1 cellular context compared by ENCODE assay signal in the genomic region with DNA sequence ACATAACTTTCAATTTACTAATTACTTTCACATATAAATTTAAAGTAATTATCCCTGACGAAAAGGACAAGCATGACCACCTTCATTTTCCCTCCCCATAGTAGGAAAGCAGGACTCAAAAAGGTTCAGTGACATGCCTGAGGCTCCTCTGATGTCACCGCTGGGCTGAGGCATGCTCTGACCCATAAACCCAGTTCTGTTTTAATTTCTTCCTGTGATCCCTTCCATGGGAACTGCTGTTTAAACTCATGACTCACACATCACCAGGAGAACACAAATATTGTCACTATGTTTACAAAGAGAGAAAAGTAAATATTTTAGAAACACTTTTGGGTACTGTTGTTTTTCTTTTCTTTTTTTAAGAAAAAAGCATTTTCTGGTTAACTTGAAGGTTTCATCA.
TF ChIP-seq lines count a peak whose summit lies in the region.

No MANE protein-coding gene starts in this region.

TF ChIP-seq in HepG2, 621 proteins besides CTCF, POLR2A, EP300 and RAD21 (continued from another document and continues in another):
- TF ChIP-seq, protein P1, sequence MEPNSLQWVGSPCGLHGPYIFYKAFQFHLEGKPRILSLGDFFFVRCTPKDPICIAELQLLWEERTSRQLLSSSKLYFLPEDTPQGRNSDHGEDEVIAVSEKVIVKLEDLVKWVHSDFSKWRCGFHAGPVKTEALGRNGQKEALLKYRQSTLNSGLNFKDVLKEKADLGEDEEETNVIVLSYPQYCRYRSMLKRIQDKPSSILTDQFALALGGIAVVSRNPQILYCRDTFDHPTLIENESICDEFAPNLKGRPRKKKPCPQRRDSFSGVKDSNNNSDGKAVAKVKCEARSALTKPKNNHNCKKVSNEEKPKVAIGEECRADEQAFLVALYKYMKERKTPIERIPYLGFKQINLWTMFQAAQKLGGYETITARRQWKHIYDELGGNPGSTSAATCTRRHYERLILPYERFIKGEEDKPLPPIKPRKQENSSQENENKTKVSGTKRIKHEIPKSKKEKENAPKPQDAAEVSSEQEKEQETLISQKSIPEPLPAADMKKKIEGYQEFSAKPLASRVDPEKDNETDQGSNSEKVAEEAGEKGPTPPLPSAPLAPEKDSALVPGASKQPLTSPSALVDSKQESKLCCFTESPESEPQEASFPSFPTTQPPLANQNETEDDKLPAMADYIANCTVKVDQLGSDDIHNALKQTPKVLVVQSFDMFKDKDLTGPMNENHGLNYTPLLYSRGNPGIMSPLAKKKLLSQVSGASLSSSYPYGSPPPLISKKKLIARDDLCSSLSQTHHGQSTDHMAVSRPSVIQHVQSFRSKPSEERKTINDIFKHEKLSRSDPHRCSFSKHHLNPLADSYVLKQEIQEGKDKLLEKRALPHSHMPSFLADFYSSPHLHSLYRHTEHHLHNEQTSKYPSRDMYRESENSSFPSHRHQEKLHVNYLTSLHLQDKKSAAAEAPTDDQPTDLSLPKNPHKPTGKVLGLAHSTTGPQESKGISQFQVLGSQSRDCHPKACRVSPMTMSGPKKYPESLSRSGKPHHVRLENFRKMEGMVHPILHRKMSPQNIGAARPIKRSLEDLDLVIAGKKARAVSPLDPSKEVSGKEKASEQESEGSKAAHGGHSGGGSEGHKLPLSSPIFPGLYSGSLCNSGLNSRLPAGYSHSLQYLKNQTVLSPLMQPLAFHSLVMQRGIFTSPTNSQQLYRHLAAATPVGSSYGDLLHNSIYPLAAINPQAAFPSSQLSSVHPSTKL (CRISPR knock-in tag; IDR thresholded peaks at IDR 0.05): peak; percentile 92
- TF ChIP-seq SMC3 (IDR thresholded peaks at IDR 0.05; ENCODE audit: low read length): no peak
- no peak for TF ChIP-seq ZNF292 (CRISPR knock-in tag; IDR thresholded peaks at IDR 0.05; ENCODE audit: borderline replicate concordance, low read depth)
- TF ChIP-seq HHEX (CRISPR knock-in tag; IDR thresholded peaks at IDR 0.05): peak; percentile 37; the same call in 1 of the 2 replicates
- peak; percentile 62 for TF ChIP-seq BCL6 (CRISPR knock-in tag; IDR thresholded peaks at IDR 0.05)
- peak; percentile 79; the same call in 1 of the 2 replicates for TF ChIP-seq FOXK1 (CRISPR knock-in tag; IDR thresholded peaks at IDR 0.05; ENCODE audit: borderline replicate concordance, low read depth)
- peak; percentile 95 for TF ChIP-seq FOXA3 (CRISPR knock-in tag; IDR thresholded peaks at IDR 0.05)
- TF ChIP-seq NFE2L1 (CRISPR knock-in tag; IDR thresholded peaks at IDR 0.05; ENCODE audit: borderline replicate concordance): no peak
- TF ChIP-seq TBX2 (CRISPR knock-in tag; IDR thresholded peaks at IDR 0.05; ENCODE audit: borderline replicate concordance): peak; percentile 24; the same call in 1 of the 2 replicates
- TF ChIP-seq ZSCAN25 (CRISPR knock-in tag; IDR thresholded peaks at IDR 0.05): no peak
- peak; percentile 75 for TF ChIP-seq FOXP1 (IDR thresholded peaks at IDR 0.05)
- TF ChIP-seq FOXP1 (CRISPR knock-in tag; IDR thresholded peaks at IDR 0.05): peak; percentile 91
- peak; percentile 83; the same call in 1 of the 2 replicates for TF ChIP-seq SOX5 (CRISPR knock-in tag; IDR thresholded peaks at IDR 0.05; ENCODE audit: borderline replicate concordance)
- TF ChIP-seq, protein P2, sequence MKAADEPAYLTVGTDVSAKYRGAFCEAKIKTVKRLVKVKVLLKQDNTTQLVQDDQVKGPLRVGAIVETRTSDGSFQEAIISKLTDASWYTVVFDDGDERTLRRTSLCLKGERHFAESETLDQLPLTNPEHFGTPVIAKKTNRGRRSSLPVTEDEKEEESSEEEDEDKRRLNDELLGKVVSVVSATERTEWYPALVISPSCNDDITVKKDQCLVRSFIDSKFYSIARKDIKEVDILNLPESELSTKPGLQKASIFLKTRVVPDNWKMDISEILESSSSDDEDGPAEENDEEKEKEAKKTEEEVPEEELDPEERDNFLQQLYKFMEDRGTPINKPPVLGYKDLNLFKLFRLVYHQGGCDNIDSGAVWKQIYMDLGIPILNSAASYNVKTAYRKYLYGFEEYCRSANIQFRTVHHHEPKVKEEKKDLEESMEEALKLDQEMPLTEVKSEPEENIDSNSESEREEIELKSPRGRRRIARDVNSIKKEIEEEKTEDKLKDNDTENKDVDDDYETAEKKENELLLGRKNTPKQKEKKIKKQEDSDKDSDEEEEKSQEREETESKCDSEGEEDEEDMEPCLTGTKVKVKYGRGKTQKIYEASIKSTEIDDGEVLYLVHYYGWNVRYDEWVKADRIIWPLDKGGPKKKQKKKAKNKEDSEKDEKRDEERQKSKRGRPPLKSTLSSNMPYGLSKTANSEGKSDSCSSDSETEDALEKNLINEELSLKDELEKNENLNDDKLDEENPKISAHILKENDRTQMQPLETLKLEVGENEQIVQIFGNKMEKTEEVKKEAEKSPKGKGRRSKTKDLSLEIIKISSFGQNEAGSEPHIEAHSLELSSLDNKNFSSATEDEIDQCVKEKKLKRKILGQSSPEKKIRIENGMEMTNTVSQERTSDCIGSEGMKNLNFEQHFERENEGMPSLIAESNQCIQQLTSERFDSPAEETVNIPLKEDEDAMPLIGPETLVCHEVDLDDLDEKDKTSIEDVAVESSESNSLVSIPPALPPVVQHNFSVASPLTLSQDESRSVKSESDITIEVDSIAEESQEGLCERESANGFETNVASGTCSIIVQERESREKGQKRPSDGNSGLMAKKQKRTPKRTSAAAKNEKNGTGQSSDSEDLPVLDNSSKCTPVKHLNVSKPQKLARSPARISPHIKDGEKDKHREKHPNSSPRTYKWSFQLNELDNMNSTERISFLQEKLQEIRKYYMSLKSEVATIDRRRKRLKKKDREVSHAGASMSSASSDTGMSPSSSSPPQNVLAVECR (CRISPR knock-in tag; IDR thresholded peaks at IDR 0.05; ENCODE audit: borderline replicate concordance): peak; percentile 34; the same call in 1 of the 2 replicates
- no peak for TF ChIP-seq DMAP1 (CRISPR knock-in tag; IDR thresholded peaks at IDR 0.05)
- TF ChIP-seq PHF8 (CRISPR knock-in tag; IDR thresholded peaks at IDR 0.05): no peak
- no peak for TF ChIP-seq BRD4 (CRISPR knock-in tag; IDR thresholded peaks at IDR 0.05)
- TF ChIP-seq NFYC (CRISPR knock-in tag; IDR thresholded peaks at IDR 0.05): no peak
- TF ChIP-seq NKX3-1 (CRISPR knock-in tag; IDR thresholded peaks at IDR 0.05): no peak
- no peak for TF ChIP-seq SALL2 (CRISPR knock-in tag; IDR thresholded peaks at IDR 0.05)
- no peak for TF ChIP-seq PCBP2 (optimal IDR thresholded peaks at IDR 0.05; ENCODE audit: low read depth, low read length, poor library complexity, severe bottlenecking)
- TF ChIP-seq GATAD2A (CRISPR knock-in tag; IDR thresholded peaks at IDR 0.05): peak; percentile 87
- no peak for TF ChIP-seq KAT8 (CRISPR knock-in tag; IDR thresholded peaks at IDR 0.05)
- TF ChIP-seq SP4 (CRISPR knock-in tag; IDR thresholded peaks at IDR 0.05): no peak
- TF ChIP-seq ZNF616 (CRISPR knock-in tag; IDR thresholded peaks at IDR 0.05; ENCODE audit: low read depth): no peak
- TF ChIP-seq, protein P3, sequence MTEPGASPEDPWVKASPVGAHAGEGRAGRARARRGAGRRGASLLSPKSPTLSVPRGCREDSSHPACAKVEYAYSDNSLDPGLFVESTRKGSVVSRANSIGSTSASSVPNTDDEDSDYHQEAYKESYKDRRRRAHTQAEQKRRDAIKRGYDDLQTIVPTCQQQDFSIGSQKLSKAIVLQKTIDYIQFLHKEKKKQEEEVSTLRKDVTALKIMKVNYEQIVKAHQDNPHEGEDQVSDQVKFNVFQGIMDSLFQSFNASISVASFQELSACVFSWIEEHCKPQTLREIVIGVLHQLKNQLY (CRISPR knock-in tag; IDR thresholded peaks at IDR 0.05): peak; percentile 61; the same call in 1 of the 2 replicates
- TF ChIP-seq, protein P4, sequence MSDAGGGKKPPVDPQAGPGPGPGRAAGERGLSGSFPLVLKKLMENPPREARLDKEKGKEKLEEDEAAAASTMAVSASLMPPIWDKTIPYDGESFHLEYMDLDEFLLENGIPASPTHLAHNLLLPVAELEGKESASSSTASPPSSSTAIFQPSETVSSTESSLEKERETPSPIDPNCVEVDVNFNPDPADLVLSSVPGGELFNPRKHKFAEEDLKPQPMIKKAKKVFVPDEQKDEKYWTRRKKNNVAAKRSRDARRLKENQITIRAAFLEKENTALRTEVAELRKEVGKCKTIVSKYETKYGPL (CRISPR knock-in tag; IDR thresholded peaks at IDR 0.05): no peak
- TF ChIP-seq ZNF768 (CRISPR knock-in tag; IDR thresholded peaks at IDR 0.05): no peak
- peak; percentile 62; the same call in 1 of the 2 replicates for TF ChIP-seq JUND (CRISPR knock-in tag; IDR thresholded peaks at IDR 0.05)
- TF ChIP-seq NR2C2 (CRISPR knock-in tag; IDR thresholded peaks at IDR 0.05; ENCODE audit: borderline replicate concordance): peak; percentile 34; the same call in 1 of the 2 replicates
- no peak for TF ChIP-seq ZNF672 (CRISPR knock-in tag; IDR thresholded peaks at IDR 0.05)
- TF ChIP-seq ZNF333 (CRISPR knock-in tag; IDR thresholded peaks at IDR 0.05; ENCODE audit: borderline replicate concordance): no peak
- peak; percentile 32; the same call in 1 of the 2 replicates for TF ChIP-seq NCOA2 (CRISPR knock-in tag; IDR thresholded peaks at IDR 0.05)
- TF ChIP-seq CC2D1A (CRISPR knock-in tag; IDR thresholded peaks at IDR 0.05): no peak
- peak; percentile 85 for TF ChIP-seq CREB1 (IDR thresholded peaks at IDR 0.05)
- TF ChIP-seq CREB1 (CRISPR knock-in tag; IDR thresholded peaks at IDR 0.05): peak; percentile 69
- no peak for TF ChIP-seq ZMYM3 (CRISPR knock-in tag; IDR thresholded peaks at IDR 0.05)
- no peak for TF ChIP-seq NFKBIZ (CRISPR knock-in tag; IDR thresholded peaks at IDR 0.05)
- TF ChIP-seq ARNT (IDR thresholded peaks at IDR 0.05): no peak
- TF ChIP-seq SMAD3 (CRISPR knock-in tag; IDR thresholded peaks at IDR 0.05): peak; percentile 70; the same call in 1 of the 2 replicates
- TF ChIP-seq, protein P5, sequence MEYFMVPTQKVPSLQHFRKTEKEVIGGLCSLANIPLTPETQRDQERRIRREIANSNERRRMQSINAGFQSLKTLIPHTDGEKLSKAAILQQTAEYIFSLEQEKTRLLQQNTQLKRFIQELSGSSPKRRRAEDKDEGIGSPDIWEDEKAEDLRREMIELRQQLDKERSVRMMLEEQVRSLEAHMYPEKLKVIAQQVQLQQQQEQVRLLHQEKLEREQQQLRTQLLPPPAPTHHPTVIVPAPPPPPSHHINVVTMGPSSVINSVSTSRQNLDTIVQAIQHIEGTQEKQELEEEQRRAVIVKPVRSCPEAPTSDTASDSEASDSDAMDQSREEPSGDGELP (IDR thresholded peaks at IDR 0.05; ENCODE audit: borderline replicate concordance, low read depth): 0 out of 2 replicates have a peak, but pooled peaks have one; percentile 22
- peak; percentile 97 for TF ChIP-seq FOSL2 (CRISPR knock-in tag; IDR thresholded peaks at IDR 0.05)
- no peak for TF ChIP-seq ZZZ3 (CRISPR knock-in tag; IDR thresholded peaks at IDR 0.05; ENCODE audit: borderline replicate concordance)
- TF ChIP-seq ZNF207 (IDR thresholded peaks at IDR 0.05; ENCODE audit: borderline replicate concordance): no peak
- TF ChIP-seq, protein P6, sequence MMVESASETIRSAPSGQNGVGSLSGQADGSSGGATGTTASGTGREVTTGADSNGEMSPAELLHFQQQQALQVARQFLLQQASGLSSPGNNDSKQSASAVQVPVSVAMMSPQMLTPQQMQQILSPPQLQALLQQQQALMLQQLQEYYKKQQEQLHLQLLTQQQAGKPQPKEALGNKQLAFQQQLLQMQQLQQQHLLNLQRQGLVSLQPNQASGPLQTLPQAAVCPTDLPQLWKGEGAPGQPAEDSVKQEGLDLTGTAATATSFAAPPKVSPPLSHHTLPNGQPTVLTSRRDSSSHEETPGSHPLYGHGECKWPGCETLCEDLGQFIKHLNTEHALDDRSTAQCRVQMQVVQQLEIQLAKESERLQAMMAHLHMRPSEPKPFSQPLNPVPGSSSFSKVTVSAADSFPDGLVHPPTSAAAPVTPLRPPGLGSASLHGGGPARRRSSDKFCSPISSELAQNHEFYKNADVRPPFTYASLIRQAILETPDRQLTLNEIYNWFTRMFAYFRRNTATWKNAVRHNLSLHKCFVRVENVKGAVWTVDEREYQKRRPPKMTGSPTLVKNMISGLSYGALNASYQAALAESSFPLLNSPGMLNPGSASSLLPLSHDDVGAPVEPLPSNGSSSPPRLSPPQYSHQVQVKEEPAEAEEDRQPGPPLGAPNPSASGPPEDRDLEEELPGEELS (CRISPR knock-in tag; IDR thresholded peaks at IDR 0.05): peak; percentile 79
- peak; percentile 91 for TF ChIP-seq ZBTB21 (CRISPR knock-in tag; IDR thresholded peaks at IDR 0.05)
- TF ChIP-seq ZNF678 (CRISPR knock-in tag; IDR thresholded peaks at IDR 0.05): no peak
- TF ChIP-seq ZNF33A (CRISPR knock-in tag; IDR thresholded peaks at IDR 0.05; ENCODE audit: borderline replicate concordance): no peak
- TF ChIP-seq, protein P7, sequence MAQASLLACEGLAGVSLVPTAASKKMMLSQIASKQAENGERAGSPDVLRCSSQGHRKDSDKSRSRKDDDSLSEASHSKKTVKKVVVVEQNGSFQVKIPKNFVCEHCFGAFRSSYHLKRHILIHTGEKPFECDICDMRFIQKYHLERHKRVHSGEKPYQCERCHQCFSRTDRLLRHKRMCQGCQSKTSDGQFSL (CRISPR knock-in tag; IDR thresholded peaks at IDR 0.05): no peak
- no peak for TF ChIP-seq PHF21A (CRISPR knock-in tag; IDR thresholded peaks at IDR 0.05)
- no peak for TF ChIP-seq ZBTB38 (CRISPR knock-in tag; IDR thresholded peaks at IDR 0.05)
- TF ChIP-seq TAF15 (IDR thresholded peaks at IDR 0.05; ENCODE audit: low read depth, low read length, poor library complexity, severe bottlenecking): no peak
- TF ChIP-seq ELF3 (CRISPR knock-in tag; IDR thresholded peaks at IDR 0.05): peak; percentile 37
- TF ChIP-seq, protein P8, sequence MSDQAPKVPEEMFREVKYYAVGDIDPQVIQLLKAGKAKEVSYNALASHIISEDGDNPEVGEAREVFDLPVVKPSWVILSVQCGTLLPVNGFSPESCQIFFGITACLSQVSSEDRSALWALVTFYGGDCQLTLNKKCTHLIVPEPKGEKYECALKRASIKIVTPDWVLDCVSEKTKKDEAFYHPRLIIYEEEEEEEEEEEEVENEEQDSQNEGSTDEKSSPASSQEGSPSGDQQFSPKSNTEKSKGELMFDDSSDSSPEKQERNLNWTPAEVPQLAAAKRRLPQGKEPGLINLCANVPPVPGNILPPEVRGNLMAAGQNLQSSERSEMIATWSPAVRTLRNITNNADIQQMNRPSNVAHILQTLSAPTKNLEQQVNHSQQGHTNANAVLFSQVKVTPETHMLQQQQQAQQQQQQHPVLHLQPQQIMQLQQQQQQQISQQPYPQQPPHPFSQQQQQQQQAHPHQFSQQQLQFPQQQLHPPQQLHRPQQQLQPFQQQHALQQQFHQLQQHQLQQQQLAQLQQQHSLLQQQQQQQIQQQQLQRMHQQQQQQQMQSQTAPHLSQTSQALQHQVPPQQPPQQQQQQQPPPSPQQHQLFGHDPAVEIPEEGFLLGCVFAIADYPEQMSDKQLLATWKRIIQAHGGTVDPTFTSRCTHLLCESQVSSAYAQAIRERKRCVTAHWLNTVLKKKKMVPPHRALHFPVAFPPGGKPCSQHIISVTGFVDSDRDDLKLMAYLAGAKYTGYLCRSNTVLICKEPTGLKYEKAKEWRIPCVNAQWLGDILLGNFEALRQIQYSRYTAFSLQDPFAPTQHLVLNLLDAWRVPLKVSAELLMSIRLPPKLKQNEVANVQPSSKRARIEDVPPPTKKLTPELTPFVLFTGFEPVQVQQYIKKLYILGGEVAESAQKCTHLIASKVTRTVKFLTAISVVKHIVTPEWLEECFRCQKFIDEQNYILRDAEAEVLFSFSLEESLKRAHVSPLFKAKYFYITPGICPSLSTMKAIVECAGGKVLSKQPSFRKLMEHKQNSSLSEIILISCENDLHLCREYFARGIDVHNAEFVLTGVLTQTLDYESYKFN (CRISPR knock-in tag; conservative IDR thresholded peaks at IDR 0.05): peak; percentile 75
- TF ChIP-seq SALL1 (CRISPR knock-in tag; IDR thresholded peaks at IDR 0.05): peak; percentile 55
- TF ChIP-seq ZNF550 (CRISPR knock-in tag; IDR thresholded peaks at IDR 0.05; ENCODE audit: borderline replicate concordance): no peak
